In the genomic region with DNA sequence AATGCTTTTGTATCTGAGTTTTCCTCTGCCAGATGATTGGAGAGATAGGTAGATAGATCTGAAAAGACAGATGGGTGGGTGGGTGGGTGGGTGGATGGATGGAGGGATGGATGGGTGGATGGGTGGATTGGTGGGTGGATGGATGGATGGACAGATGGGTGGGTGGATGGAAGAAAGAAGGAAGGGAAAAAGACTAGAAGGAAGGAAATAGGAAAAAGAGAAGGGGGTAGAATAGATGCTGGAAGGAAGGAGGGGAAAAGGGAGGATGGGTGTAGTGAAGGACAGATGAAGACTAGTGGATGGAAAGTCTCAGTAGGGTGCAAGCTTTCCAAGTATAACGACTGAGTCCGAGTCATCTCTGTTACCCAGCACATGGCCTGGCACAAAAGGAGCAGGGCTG, we compare ENCODE assay signal across 2 cellular contexts.
TF ChIP-seq lines count a peak whose summit lies in the region.

No MANE protein-coding gene starts in this region.

TF ChIP-seq in A549, 52 proteins besides CTCF, POLR2A, EP300 and RAD21:
- TF ChIP-seq ZSCAN20 (CRISPR knock-in tag; IDR thresholded peaks at IDR 0.05) (no peak), ZFP36 (IDR thresholded peaks at IDR 0.05; ENCODE audit: borderline replicate concordance, partially characterized antibody) (no peak), KDM5A (IDR thresholded peaks at IDR 0.05) (no peak), CEBPB (IDR thresholded peaks at IDR 0.05) (no peak), FOSL2 (IDR thresholded peaks at IDR 0.05) (no peak), FOSL2 (CRISPR knock-in tag; IDR thresholded peaks at IDR 0.05) (no peak)
- TF ChIP-seq, protein P1, sequence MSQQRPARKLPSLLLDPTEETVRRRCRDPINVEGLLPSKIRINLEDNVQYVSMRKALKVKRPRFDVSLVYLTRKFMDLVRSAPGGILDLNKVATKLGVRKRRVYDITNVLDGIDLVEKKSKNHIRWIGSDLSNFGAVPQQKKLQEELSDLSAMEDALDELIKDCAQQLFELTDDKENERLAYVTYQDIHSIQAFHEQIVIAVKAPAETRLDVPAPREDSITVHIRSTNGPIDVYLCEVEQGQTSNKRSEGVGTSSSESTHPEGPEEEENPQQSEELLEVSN (IDR thresholded peaks at IDR 0.05; ENCODE audit: borderline replicate concordance, low read depth), result no peak
- TF ChIP-seq, protein P2, sequence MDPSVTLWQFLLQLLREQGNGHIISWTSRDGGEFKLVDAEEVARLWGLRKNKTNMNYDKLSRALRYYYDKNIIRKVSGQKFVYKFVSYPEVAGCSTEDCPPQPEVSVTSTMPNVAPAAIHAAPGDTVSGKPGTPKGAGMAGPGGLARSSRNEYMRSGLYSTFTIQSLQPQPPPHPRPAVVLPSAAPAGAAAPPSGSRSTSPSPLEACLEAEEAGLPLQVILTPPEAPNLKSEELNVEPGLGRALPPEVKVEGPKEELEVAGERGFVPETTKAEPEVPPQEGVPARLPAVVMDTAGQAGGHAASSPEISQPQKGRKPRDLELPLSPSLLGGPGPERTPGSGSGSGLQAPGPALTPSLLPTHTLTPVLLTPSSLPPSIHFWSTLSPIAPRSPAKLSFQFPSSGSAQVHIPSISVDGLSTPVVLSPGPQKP (IDR thresholded peaks at IDR 0.05; ENCODE audit: low read depth, low read length), result no peak

TF ChIP-seq in HEK293, 187 proteins besides CTCF, POLR2A, EP300 and RAD21:
- TF ChIP-seq ZNF600 (tag by site-specific recombination; IDR thresholded peaks at IDR 0.05), result no peak
- no peak for TF ChIP-seq ZNF324 (tag by site-specific recombination; IDR thresholded peaks at IDR 0.05)
- TF ChIP-seq ZNF561 (tag by site-specific recombination; IDR thresholded peaks at IDR 0.05; ENCODE audit: borderline replicate concordance), result no peak
- peak; percentile 24; the same call in 1 of the 2 replicates for TF ChIP-seq ZFHX2 (tag by site-specific recombination; conservative IDR thresholded peaks at IDR 0.05)
- no peak for TF ChIP-seq ZNF707 (tag by site-specific recombination; IDR thresholded peaks at IDR 0.05)
- TF ChIP-seq, protein P3, sequence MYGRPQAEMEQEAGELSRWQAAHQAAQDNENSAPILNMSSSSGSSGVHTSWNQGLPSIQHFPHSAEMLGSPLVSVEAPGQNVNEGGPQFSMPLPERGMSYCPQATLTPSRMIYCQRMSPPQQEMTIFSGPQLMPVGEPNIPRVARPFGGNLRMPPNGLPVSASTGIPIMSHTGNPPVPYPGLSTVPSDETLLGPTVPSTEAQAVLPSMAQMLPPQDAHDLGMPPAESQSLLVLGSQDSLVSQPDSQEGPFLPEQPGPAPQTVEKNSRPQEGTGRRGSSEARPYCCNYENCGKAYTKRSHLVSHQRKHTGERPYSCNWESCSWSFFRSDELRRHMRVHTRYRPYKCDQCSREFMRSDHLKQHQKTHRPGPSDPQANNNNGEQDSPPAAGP (tag by site-specific recombination; IDR thresholded peaks at IDR 0.05), result no peak
- peak; percentile 58; the same call in 1 of the 2 replicates for TF ChIP-seq ZNF366 (tag by site-specific recombination; conservative IDR thresholded peaks at IDR 0.05)
- no peak for TF ChIP-seq ZNF629 (tag by site-specific recombination; IDR thresholded peaks at IDR 0.05)
- no peak for TF ChIP-seq YY2 (tag by site-specific recombination; IDR thresholded peaks at IDR 0.05)
- TF ChIP-seq EGR2 (tag by site-specific recombination; IDR thresholded peaks at IDR 0.05; ENCODE audit: low read depth), result peak; percentile 69; the same call in 1 of the 2 replicates
